In the genomic region with DNA sequence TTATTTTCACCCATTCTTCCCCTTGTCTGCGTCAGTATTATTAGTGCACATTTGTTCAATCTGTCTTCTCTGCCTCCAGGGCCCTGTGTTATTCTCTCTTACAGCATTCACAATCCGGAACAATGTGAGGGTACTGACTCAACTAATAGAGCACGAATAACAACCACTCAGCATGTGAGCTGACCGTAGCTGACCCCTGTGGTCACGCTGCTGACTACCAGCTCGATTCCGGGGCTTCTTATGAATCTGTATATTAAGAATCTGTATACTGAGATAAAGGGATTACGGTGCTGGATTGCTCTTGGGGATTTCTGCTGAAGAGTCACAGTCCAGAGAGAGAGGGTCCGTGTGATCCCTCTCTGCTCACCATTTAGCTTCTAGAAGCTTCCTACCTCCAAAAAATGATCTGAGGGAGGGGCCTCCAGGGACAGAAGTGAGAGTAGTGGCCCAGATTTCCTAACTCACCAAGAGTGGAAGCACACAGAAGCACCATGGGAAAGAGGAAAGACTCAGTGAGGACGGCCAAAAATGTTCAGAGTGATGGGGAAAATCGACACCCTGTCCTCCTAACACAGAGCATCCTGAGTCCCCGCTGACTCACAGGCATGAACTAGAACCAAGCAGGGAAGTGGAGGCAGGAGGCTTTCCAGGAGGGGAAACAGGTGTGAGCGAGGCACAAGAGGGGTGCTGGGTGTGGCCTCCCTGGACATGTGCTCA, we compare ENCODE assay signal across 1 cellular context.
TF ChIP-seq lines count a peak whose summit lies in the region.

No MANE protein-coding gene starts in this region.

TF ChIP-seq in H1, 55 proteins besides CTCF, POLR2A, EP300 and RAD21 (continued from another document):
- TF ChIP-seq, protein P1, sequence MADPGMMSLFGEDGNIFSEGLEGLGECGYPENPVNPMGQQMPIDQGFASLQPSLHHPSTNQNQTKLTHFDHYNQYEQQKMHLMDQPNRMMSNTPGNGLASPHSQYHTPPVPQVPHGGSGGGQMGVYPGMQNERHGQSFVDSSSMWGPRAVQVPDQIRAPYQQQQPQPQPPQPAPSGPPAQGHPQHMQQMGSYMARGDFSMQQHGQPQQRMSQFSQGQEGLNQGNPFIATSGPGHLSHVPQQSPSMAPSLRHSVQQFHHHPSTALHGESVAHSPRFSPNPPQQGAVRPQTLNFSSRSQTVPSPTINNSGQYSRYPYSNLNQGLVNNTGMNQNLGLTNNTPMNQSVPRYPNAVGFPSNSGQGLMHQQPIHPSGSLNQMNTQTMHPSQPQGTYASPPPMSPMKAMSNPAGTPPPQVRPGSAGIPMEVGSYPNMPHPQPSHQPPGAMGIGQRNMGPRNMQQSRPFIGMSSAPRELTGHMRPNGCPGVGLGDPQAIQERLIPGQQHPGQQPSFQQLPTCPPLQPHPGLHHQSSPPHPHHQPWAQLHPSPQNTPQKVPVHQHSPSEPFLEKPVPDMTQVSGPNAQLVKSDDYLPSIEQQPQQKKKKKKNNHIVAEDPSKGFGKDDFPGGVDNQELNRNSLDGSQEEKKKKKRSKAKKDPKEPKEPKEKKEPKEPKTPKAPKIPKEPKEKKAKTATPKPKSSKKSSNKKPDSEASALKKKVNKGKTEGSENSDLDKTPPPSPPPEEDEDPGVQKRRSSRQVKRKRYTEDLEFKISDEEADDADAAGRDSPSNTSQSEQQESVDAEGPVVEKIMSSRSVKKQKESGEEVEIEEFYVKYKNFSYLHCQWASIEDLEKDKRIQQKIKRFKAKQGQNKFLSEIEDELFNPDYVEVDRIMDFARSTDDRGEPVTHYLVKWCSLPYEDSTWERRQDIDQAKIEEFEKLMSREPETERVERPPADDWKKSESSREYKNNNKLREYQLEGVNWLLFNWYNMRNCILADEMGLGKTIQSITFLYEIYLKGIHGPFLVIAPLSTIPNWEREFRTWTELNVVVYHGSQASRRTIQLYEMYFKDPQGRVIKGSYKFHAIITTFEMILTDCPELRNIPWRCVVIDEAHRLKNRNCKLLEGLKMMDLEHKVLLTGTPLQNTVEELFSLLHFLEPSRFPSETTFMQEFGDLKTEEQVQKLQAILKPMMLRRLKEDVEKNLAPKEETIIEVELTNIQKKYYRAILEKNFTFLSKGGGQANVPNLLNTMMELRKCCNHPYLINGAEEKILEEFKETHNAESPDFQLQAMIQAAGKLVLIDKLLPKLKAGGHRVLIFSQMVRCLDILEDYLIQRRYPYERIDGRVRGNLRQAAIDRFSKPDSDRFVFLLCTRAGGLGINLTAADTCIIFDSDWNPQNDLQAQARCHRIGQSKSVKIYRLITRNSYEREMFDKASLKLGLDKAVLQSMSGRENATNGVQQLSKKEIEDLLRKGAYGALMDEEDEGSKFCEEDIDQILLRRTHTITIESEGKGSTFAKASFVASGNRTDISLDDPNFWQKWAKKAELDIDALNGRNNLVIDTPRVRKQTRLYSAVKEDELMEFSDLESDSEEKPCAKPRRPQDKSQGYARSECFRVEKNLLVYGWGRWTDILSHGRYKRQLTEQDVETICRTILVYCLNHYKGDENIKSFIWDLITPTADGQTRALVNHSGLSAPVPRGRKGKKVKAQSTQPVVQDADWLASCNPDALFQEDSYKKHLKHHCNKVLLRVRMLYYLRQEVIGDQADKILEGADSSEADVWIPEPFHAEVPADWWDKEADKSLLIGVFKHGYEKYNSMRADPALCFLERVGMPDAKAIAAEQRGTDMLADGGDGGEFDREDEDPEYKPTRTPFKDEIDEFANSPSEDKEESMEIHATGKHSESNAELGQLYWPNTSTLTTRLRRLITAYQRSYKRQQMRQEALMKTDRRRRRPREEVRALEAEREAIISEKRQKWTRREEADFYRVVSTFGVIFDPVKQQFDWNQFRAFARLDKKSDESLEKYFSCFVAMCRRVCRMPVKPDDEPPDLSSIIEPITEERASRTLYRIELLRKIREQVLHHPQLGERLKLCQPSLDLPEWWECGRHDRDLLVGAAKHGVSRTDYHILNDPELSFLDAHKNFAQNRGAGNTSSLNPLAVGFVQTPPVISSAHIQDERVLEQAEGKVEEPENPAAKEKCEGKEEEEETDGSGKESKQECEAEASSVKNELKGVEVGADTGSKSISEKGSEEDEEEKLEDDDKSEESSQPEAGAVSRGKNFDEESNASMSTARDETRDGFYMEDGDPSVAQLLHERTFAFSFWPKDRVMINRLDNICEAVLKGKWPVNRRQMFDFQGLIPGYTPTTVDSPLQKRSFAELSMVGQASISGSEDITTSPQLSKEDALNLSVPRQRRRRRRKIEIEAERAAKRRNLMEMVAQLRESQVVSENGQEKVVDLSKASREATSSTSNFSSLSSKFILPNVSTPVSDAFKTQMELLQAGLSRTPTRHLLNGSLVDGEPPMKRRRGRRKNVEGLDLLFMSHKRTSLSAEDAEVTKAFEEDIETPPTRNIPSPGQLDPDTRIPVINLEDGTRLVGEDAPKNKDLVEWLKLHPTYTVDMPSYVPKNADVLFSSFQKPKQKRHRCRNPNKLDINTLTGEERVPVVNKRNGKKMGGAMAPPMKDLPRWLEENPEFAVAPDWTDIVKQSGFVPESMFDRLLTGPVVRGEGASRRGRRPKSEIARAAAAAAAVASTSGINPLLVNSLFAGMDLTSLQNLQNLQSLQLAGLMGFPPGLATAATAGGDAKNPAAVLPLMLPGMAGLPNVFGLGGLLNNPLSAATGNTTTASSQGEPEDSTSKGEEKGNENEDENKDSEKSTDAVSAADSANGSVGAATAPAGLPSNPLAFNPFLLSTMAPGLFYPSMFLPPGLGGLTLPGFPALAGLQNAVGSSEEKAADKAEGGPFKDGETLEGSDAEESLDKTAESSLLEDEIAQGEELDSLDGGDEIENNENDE (IDR thresholded peaks at IDR 0.05; ENCODE audit: insufficient replicate concordance, low read length): no peak
- TF ChIP-seq, protein P2, sequence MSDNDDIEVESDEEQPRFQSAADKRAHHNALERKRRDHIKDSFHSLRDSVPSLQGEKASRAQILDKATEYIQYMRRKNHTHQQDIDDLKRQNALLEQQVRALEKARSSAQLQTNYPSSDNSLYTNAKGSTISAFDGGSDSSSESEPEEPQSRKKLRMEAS (IDR thresholded peaks at IDR 0.05): no peak
- TF ChIP-seq TCF12 (IDR thresholded peaks at IDR 0.05; ENCODE audit: low read depth, low read length) (no peak), RBBP5 (IDR thresholded peaks at IDR 0.05; ENCODE audit: borderline replicate concordance, low read depth, low read length) (no peak), CTBP2 (IDR thresholded peaks at IDR 0.05; ENCODE audit: borderline replicate concordance, insufficient read depth, insufficient read length, low read length) (no peak), POU5F1 (IDR thresholded peaks at IDR 0.05; ENCODE audit: low read depth, low read length) (no peak)
TF ChIP-seq in H1: peak in this region for 0.
